ENCODE assay signal across 18 cellular contexts in the genomic region with DNA sequence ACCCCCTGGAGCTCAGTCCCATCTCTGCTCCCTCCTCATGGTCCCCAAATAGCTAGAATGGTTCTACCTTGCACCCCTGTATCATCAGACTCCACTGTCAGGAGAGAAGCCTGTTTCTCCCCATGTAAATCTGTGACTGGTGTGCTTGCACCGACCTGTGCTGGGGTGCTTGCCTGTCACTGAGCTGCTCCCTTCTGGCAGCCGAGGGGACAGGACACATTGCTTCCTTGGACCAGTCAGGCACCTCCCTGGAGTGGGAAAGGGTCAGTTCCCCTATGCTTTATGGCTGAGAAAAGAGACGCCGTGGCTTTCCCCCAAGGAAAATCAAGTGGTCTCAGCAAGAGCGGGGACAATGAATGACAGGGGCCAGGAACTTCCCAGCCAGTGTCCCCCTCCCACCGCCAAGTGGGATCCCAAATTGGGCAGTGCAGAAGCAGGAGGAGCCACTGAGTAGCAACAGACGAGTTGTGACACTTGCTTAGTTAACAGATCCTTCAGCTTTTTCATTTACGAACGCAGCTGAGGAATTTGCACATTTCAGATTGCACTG.
"Had no signal": no experiment of that assay in that cellular context is flagged by ENCODE, and none has a peak within 500 bp of the region (broad histone marks: within the 10 kb centered on the region; RNA-seq: fewer than 3 reads in every experiment).

No MANE protein-coding gene starts in this region.

- H3K4me1 ChIP-seq: body of pancreas, colonic mucosa, esophagus squamous epithelium, gastrocnemius medialis had no signal

- H3K27ac ChIP-seq: body of pancreas, colonic mucosa, esophagus squamous epithelium, gastrocnemius medialis, SK-N-MC had no signal

- H3K9me3 ChIP-seq: body of pancreas, colonic mucosa, esophagus squamous epithelium, gastrocnemius medialis, mucosa of descending colon had no signal

- H3K36me3 ChIP-seq: colonic mucosa had no signal

- DNase-seq: activated CD4-positive, alpha-beta memory T cell treated with anti-CD3 and anti-CD28 coated beads for 36 hours; activated CD4-positive, alpha-beta T cell treated with anti-CD3 and anti-CD28 coated beads for 48 hours; activated gamma-delta T cell treated with Interleukin-2 at 50 U/mL for 16 hours; activated T-cell treated with anti-CD3 and anti-CD28 coated beads, Interleukin-2, amount 50 U/mL, for 72 hours; anterior cingulate cortex; body of pancreas; central memory CD4-positive, alpha-beta T cell; colonic mucosa; esophagus squamous epithelium; gastrocnemius medialis; hypothalamus; left colon; mucosa of descending colon; stimulated activated CD4-positive, alpha-beta T cell treated with anti-CD3 and anti-CD28 coated beads, Interleukin-12 subunit alpha, Interleukin-12 subunit beta, amount 100 ng/mL, for 4 hours; stimulated activated CD4-positive, alpha-beta T cell treated with anti-CD3 and anti-CD28 coated beads, Interleukin-4, amount 100 ng/mL, for 4 hours; SW 1271; T-helper 17 cell had no signal

- H3K27me3 ChIP-seq: body of pancreas, colonic mucosa, esophagus squamous epithelium, gastrocnemius medialis had no signal

- H3K4me3 ChIP-seq: body of pancreas, colonic mucosa, esophagus squamous epithelium, gastrocnemius medialis, mucosa of descending colon, SK-N-MC had no signal

- ATAC-seq: activated T-cell treated with anti-CD3 and anti-CD28 coated beads, Interleukin-2, amount 50 U/mL, for 72 hours; body of pancreas; gastrocnemius medialis; left colon; mucosa of descending colon; T-helper 17 cell had no signal
